In genomic region chr3:169387751-169388696, GRCh38 we compare ENCODE assay signal across 13 cellular contexts.
DNase-seq lines count a peak whose midpoint lies in the region; ATAC-seq and TF ChIP-seq lines count a peak whose summit lies in the region.
"Had no signal": no experiment of that assay in that cellular context is flagged by ENCODE, and none has a peak within 500 bp of the region (broad histone marks: within the 10 kb centered on the region; RNA-seq: fewer than 3 reads in every experiment).

No MANE protein-coding gene starts in this region.

- H3K36me3 ChIP-seq in osteoblast (ENCODE audit: insufficient read depth, low read length): no peaks in the 10 kb centered on the region
- H3K36me3 ChIP-seq in PC-9 (ENCODE audit: low read depth): no peaks in the 10 kb centered on the region

- H3F3A ChIP-seq in PC-9 (ENCODE audit: insufficient read depth, low read depth): peaks cover 4% of the 10 kb centered on the region

- no peaks in the 10 kb centered on the region for H4K20me1 ChIP-seq in osteoblast (ENCODE audit: insufficient read depth, low read length)
- H4K20me1 ChIP-seq in PC-9 (ENCODE audit: insufficient read depth): no peaks in the 10 kb centered on the region

- DNase-seq in AG20443 (ENCODE audit: low spot score) (peak; percentile 17), SKM-1 treated with dmso at 0.1 percent for 144 hours (lab: John Stamatoyannopoulos, UW; ENCODE audit: unreplicated experiment) (peak; percentile 8), left cardiac atrium (peak; percentile 79), osteoblast (ENCODE audit: insufficient read length, low spot score, missing footprints) (no peak), PC-9 (no peak), NCI-H748 (lab: John Stamatoyannopoulos, UW; ENCODE audit: unreplicated experiment) (no peak)
- DNase-seq: activated CD4-positive, alpha-beta T cell treated with anti-CD3 and anti-CD28 coated beads, Interleukin-2, amount 10 ng/mL, durations not matched to agents 7 days and 5 days; NCI-H2081 treated with DMSO at 0.1 percent for 48 hours; SHP77 treated with DMSO at 0.1 percent for 48 hours; stimulated activated naive CD8-positive, alpha-beta T cell treated with anti-CD3 and anti-CD28 coated beads, Interleukin-15, amount 100 ng/mL, for 72 hours had no signal

- POLR2A ChIA-PET in PC-9 (lab: Charles Lee; ENCODE audit: unreplicated experiment): no interaction called here

- H3K9me3 ChIP-seq in osteoblast (ENCODE audit: low read depth, low read length) (no peaks in the 10 kb centered on the region), PC-9 (ENCODE audit: insufficient read depth, low read depth) (no peaks in the 10 kb centered on the region)
- H3K9me3 ChIP-seq: A549 had no signal

- H3K4me3 ChIP-seq in osteoblast (ENCODE audit: insufficient read depth, low read length): no peak overlapping the region
- H3K4me3 ChIP-seq in PC-9: no peak overlapping the region
- H3K4me3 ChIP-seq: A549 had no signal

- H3K4me2 ChIP-seq in osteoblast (ENCODE audit: insufficient read depth, low read length) (peak overlapping the region; percentile 16), PC-9 (no peak overlapping the region)
- H3K4me2 ChIP-seq: A549 had no signal

- H3K27ac ChIP-seq in osteoblast (ENCODE audit: low read depth, low read length): no peak overlapping the region
- H3K27ac ChIP-seq in PC-9: no peak overlapping the region
- H3K27ac ChIP-seq: A549 had no signal

- CTCF ChIA-PET in PC-9 (lab: Charles Lee): interaction anchor here (0.5 kb wide), 1 partner anchor 116 kb away, joined by 4 read pairs; no protein-coding TSS in a partner anchor

- intact Hi-C loops in left cardiac atrium (cut with DNase I) (no loop called here), PC-9 (cut with micrococcal nuclease; ENCODE audit: unreplicated experiment) (no loop called here)

- TF ChIP-seq CTCF in osteoblast (IDR thresholded peaks at IDR 0.05; ENCODE audit: extremely low read depth, low read depth, low read length) (no peak), PC-9 (conservative IDR thresholded peaks at IDR 0.05) (no peak)

- ATAC-seq in left cardiac atrium (peak; percentile 81 to 93), GM19035 (IDR thresholded peaks at IDR 0.05; ENCODE audit: unreplicated experiment) (no peak)
- ATAC-seq in activated CD4-positive, CD25-positive, alpha-beta regulatory T cell treated with anti-CD3 and anti-CD28 coated beads, Interleukin-2, amount 50 U/mL, for 24 hours: no peak
- ATAC-seq: A549; stimulated activated naive CD8-positive, alpha-beta T cell treated with anti-CD3 and anti-CD28 coated beads, Interleukin-15, amount 100 ng/mL, for 72 hours had no signal

- no peaks in the 10 kb centered on the region for H3K9me2 ChIP-seq in PC-9 (ENCODE audit: insufficient read depth)

- no peaks in the 10 kb centered on the region for H3K79me2 ChIP-seq in osteoblast (ENCODE audit: insufficient read depth, low read length)
- no peaks in the 10 kb centered on the region for H3K79me2 ChIP-seq in PC-9 (ENCODE audit: low read depth)

- H3K27me3 ChIP-seq in osteoblast (ENCODE audit: insufficient read depth, low read length) (peaks cover 7% of the 10 kb centered on the region), PC-9 (ENCODE audit: insufficient read depth, low read depth) (no peaks in the 10 kb centered on the region)

- H3K4me1 ChIP-seq in osteoblast (ENCODE audit: insufficient read depth, low read length): no peaks in the 10 kb centered on the region
- peaks cover 26% of the 10 kb centered on the region for H3K4me1 ChIP-seq in PC-9 (replicated peaks; ENCODE audit: insufficient read depth)
- H3K4me1 ChIP-seq: A549 had no signal

- no TSS peak for BruUV-seq in PC-9 (replicated peaks; lab: Mats Ljungman, UMichigan)

- H2AFZ ChIP-seq in osteoblast (ENCODE audit: low read length): peak overlapping the region; percentile 62
- no peak overlapping the region for H2AFZ ChIP-seq in PC-9

Comparison
In these comparisons a context has a peak if more than half of its experiments do, and no peak if none do; other contexts are left out.
1. DNase-seq: peak in AG20443 (single experiment), SKM-1 treated with dmso at 0.1 percent for 144 hours (single experiment) and left cardiac atrium (single experiment); none in osteoblast (single experiment), PC-9 (0 of 2) and NCI-H748 (single experiment).
2. ATAC-seq: peak in left cardiac atrium (2 of 2); none in GM19035 (single experiment) and activated CD4-positive, CD25-positive, alpha-beta regulatory T cell treated with anti-CD3 and anti-CD28 coated beads, Interleukin-2, amount 50 U/mL, for 24 hours (0 of 2).